In genomic region chr1:88998716-88999115, GRCh38 we compare ENCODE assay signal across 8 cellular contexts. TPM values are rescaled to one million over a fixed set of nuclear protein-coding genes. Genes with fewer than 3 reads are reported as not detected.
A peak's percentile ranks its signal among the peaks of the same experiment; 100 is the strongest.
DNase-seq lines count a peak whose midpoint lies in the region; ATAC-seq and TF ChIP-seq lines count a peak whose summit lies in the region.

No MANE protein-coding gene starts in this region.

- no peak overlapping the region for H3K4me3 Mint-ChIP-seq in natural killer cell treated with Interleukin-12 subunit alpha and Interleukin-12 subunit beta and Interleukin-15 and Interleukin-18, amount 100 ng/mL, for 72 hours
- no peak overlapping the region for H3K4me3 Mint-ChIP-seq in T-helper 2 cell treated with Interferon-gamma antibody and Interleukin-4, amounts not matched to agents 5 μg/mL and 100 μg/mL, for 36 hours

- ATAC-seq in HG02642 (IDR thresholded peaks at IDR 0.05; ENCODE audit: poor library complexity, unreplicated experiment): peak; percentile 78
- peak; percentile 89 for ATAC-seq in esophagus mucosa
- peak; percentile 80 to 89 for ATAC-seq in natural killer cell treated with Interleukin-12 subunit alpha and Interleukin-12 subunit beta and Interleukin-15 and Interleukin-18, amount 100 ng/mL, for 72 hours

- in situ Hi-C loops in GM13976 (cut with MboI; ENCODE audit: low sequenced_read_pairs, unreplicated experiment): no loop called here

- DNase-seq in AG10803 (ENCODE audit: low read depth) (peak; percentile 67), GM13976 (ENCODE audit: low spot score) (peak; percentile 51), NCI-H1105 treated with DMSO at 0.1 percent for 48 hours (lab: John Stamatoyannopoulos, UW) (peak; percentile 82), SK-N-DZ (ENCODE audit: low spot score) (peak; percentile 73)
- DNase-seq in natural killer cell treated with Interleukin-12 subunit alpha and Interleukin-12 subunit beta and Interleukin-15 and Interleukin-18, amount 100 ng/mL, for 72 hours (ENCODE audit: low spot score): no peak
- DNase-seq in T-helper 2 cell treated with Interferon-gamma antibody and Interleukin-4, amounts not matched to agents 5 μg/mL and 100 μg/mL, for 36 hours (ENCODE audit: low spot score): no peak

- TF ChIP-seq CTCF in AG10803 (conservative IDR thresholded peaks at IDR 0.05; ENCODE audit: low read length): peak; percentile 56
- TF ChIP-seq CTCF in GM13976 (IDR thresholded peaks at IDR 0.05; ENCODE audit: borderline replicate concordance, control extremely low read depth, extremely low read depth, insufficient read depth, missing control alignments): peak; percentile 31

- H3K4me3 ChIP-seq in AG10803 (ENCODE audit: low read length): no peak overlapping the region

- peaks cover 8% of the 10 kb centered on the region for H3K36me3 Mint-ChIP-seq in natural killer cell treated with Interleukin-12 subunit alpha and Interleukin-12 subunit beta and Interleukin-15 and Interleukin-18, amount 100 ng/mL, for 72 hours
- peaks cover 16% of the 10 kb centered on the region for H3K36me3 Mint-ChIP-seq in T-helper 2 cell treated with Interferon-gamma antibody and Interleukin-4, amounts not matched to agents 5 μg/mL and 100 μg/mL, for 36 hours (ENCODE audit: low read depth)

- peaks cover 9% of the 10 kb centered on the region for H3K9me3 Mint-ChIP-seq in natural killer cell treated with Interleukin-12 subunit alpha and Interleukin-12 subunit beta and Interleukin-15 and Interleukin-18, amount 100 ng/mL, for 72 hours
- peaks cover 8% of the 10 kb centered on the region for H3K9me3 Mint-ChIP-seq in T-helper 2 cell treated with Interferon-gamma antibody and Interleukin-4, amounts not matched to agents 5 μg/mL and 100 μg/mL, for 36 hours

- no peaks in the 10 kb centered on the region for H3K27me3 Mint-ChIP-seq in natural killer cell treated with Interleukin-12 subunit alpha and Interleukin-12 subunit beta and Interleukin-15 and Interleukin-18, amount 100 ng/mL, for 72 hours
- peaks cover 2% of the 10 kb centered on the region for H3K27me3 Mint-ChIP-seq in T-helper 2 cell treated with Interferon-gamma antibody and Interleukin-4, amounts not matched to agents 5 μg/mL and 100 μg/mL, for 36 hours (ENCODE audit: low read depth)

- no peak overlapping the region for H3K27ac Mint-ChIP-seq in natural killer cell treated with Interleukin-12 subunit alpha and Interleukin-12 subunit beta and Interleukin-15 and Interleukin-18, amount 100 ng/mL, for 72 hours
- H3K27ac Mint-ChIP-seq in T-helper 2 cell treated with Interferon-gamma antibody and Interleukin-4, amounts not matched to agents 5 μg/mL and 100 μg/mL, for 36 hours: no peak overlapping the region

- peaks cover 22 to 25% of the 10 kb centered on the region in 2 donors for H3K4me1 Mint-ChIP-seq in natural killer cell treated with Interleukin-12 subunit alpha and Interleukin-12 subunit beta and Interleukin-15 and Interleukin-18, amount 100 ng/mL, for 72 hours (ENCODE audit: low read depth in 2 of 2)
- peaks cover 13% of the 10 kb centered on the region for H3K4me1 Mint-ChIP-seq in T-helper 2 cell treated with Interferon-gamma antibody and Interleukin-4, amounts not matched to agents 5 μg/mL and 100 μg/mL, for 36 hours (ENCODE audit: low read depth)

RNA-seq across cellular contexts. Expression of gene KYAT3, which starts 6.3 kb away (rescaled TPM):
- 22.7 and 24.3 TPM in 2 replicates for polyA plus RNA-seq in SK-N-DZ (2014; cell fraction: cytosol; rRNA removed)
- polyA plus RNA-seq in SK-N-DZ (2014; cell fraction: nucleus; rRNA removed): 21.3 and 23.1 TPM in 2 replicates
- total RNA-seq in esophagus mucosa: 26.3 TPM
- total RNA-seq in natural killer cell treated with Interleukin-12 subunit alpha and Interleukin-12 subunit beta and Interleukin-15 and Interleukin-18, amount 100 ng/mL, for 72 hours: 10 to 100 TPM; 28.0 to 32.6 TPM

RNA-seq across cellular contexts. Expression of gene RBMXL1, which starts 6.3 kb away (rescaled TPM):
- polyA plus RNA-seq in SK-N-DZ (2014; cell fraction: cytosol; rRNA removed): 11.6 and 13.9 TPM in 2 replicates
- polyA plus RNA-seq in SK-N-DZ (2014; cell fraction: nucleus; rRNA removed): 7.5 and 8.2 TPM in 2 replicates
- total RNA-seq in esophagus mucosa: 13.9 TPM
- total RNA-seq in natural killer cell treated with Interleukin-12 subunit alpha and Interleukin-12 subunit beta and Interleukin-15 and Interleukin-18, amount 100 ng/mL, for 72 hours: 10 to 100 TPM; 30.1 to 30.9 TPM

RNA-seq across cellular contexts. Expression of gene GBP3, which starts 23.9 kb away (rescaled TPM):
- not detected in 2 replicates for polyA plus RNA-seq in SK-N-DZ (2014; cell fraction: cytosol; rRNA removed)
- polyA plus RNA-seq in SK-N-DZ (2014; cell fraction: nucleus; rRNA removed): not detected in 2 replicates
- 9.4 TPM for total RNA-seq in esophagus mucosa
- total RNA-seq in natural killer cell treated with Interleukin-12 subunit alpha and Interleukin-12 subunit beta and Interleukin-15 and Interleukin-18, amount 100 ng/mL, for 72 hours: 10 to 100 TPM; 36.6 to 88.6 TPM

Comparison
In these comparisons a context has a peak if more than half of its experiments do, and no peak if none do; other contexts are left out.
1. DNase-seq: peak in AG10803 (single experiment), GM13976 (single experiment), NCI-H1105 treated with DMSO at 0.1 percent for 48 hours (single experiment) and SK-N-DZ (single experiment); none in natural killer cell treated with Interleukin-12 subunit alpha and Interleukin-12 subunit beta and Interleukin-15 and Interleukin-18, amount 100 ng/mL, for 72 hours (single experiment) and T-helper 2 cell treated with Interferon-gamma antibody and Interleukin-4, amounts not matched to agents 5 μg/mL and 100 μg/mL, for 36 hours (single experiment).
2. Peak in every context shown above with its lines, with median percentiles within 50 percentile points of each other: ATAC-seq.